In the genomic region with DNA sequence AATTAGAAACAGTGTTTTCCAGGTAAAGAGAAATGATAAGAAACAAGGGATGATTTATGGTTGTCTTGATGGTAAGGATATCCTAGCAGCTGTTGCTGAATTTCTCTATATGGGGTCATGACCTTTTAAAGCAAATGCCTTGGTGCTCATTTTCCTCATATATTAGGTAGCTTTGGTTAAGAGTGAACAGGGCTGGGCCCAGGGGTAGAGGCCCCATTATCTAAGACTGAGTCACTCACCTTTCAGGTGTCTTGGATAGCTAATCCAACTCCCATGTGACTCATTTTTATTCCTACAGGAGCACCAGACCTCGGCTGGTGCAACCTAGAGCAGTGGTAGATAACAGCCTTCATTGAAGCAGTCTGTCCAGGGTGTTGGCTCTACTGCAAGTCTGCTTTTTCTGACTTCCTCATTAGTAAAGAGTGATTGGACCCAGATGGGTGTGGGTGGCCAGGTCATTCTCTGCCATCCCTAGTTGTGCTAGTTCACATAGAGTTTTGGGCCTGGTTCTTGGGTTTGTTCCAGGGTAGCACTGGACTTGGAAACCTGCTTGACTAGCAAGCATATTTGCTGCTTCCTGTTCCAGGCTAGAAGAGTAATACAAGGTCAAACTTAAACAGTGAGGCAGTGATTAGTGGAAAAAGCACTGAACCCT, we compare ENCODE assay signal across 9 cellular contexts. TPM values are rescaled to one million over a fixed set of nuclear protein-coding genes. Genes with fewer than 3 reads are reported as not detected.
DNase-seq lines count a peak whose midpoint lies in the region; ATAC-seq and TF ChIP-seq lines count a peak whose summit lies in the region.
"Had no signal": no experiment of that assay in that cellular context is flagged by ENCODE, and none has a peak within 500 bp of the region (broad histone marks: within the 10 kb centered on the region; RNA-seq: fewer than 3 reads in every experiment).

No MANE protein-coding gene starts in this region.

- H3K9me3 Mint-ChIP-seq in activated T-helper 1 cell treated with anti-CD3 and anti-CD28 coated beads, Interleukin-12 subunit alpha, Interleukin-12 subunit beta, Interleukin-2, Interleukin-4 antibody, amounts not matched to agents 30 ng/mL and 10 ng/mL and 1 ng/mL, durations not matched to agents 14 hours and 24 hours and 36 hours = no peaks in the 10 kb centered on the region
- no peaks in the 10 kb centered on the region for H3K9me3 Mint-ChIP-seq in stimulated activated effector memory CD8-positive, alpha-beta T cell treated with anti-CD3 and anti-CD28 coated beads, Interleukin-12 subunit alpha, Interleukin-12 subunit beta, amount 100 ng/mL, for 72 hours

- H3K27me3 Mint-ChIP-seq in activated T-helper 1 cell treated with anti-CD3 and anti-CD28 coated beads, Interleukin-12 subunit alpha, Interleukin-12 subunit beta, Interleukin-2, Interleukin-4 antibody, amounts not matched to agents 30 ng/mL and 10 ng/mL and 1 ng/mL, durations not matched to agents 14 hours and 24 hours and 36 hours (ENCODE audit: insufficient read depth) = no peaks in the 10 kb centered on the region

- no peak overlapping the region for H3K4me3 Mint-ChIP-seq in activated T-helper 1 cell treated with anti-CD3 and anti-CD28 coated beads, Interleukin-12 subunit alpha, Interleukin-12 subunit beta, Interleukin-2, Interleukin-4 antibody, amounts not matched to agents 30 ng/mL and 10 ng/mL and 1 ng/mL, durations not matched to agents 14 hours and 24 hours and 36 hours
- H3K4me3 Mint-ChIP-seq in stimulated activated effector memory CD8-positive, alpha-beta T cell treated with anti-CD3 and anti-CD28 coated beads, Interleukin-12 subunit alpha, Interleukin-12 subunit beta, amount 100 ng/mL, for 72 hours = no peak overlapping the region

- peak overlapping the region; percentile 92 for H3K27ac ChIP-seq in 22Rv1

- peak overlapping the region; percentile 61 for H3K27ac Mint-ChIP-seq in activated T-helper 1 cell treated with anti-CD3 and anti-CD28 coated beads, Interleukin-12 subunit alpha, Interleukin-12 subunit beta, Interleukin-2, Interleukin-4 antibody, amounts not matched to agents 30 ng/mL and 10 ng/mL and 1 ng/mL, durations not matched to agents 14 hours and 24 hours and 36 hours
- peak overlapping the region; percentile 67 for H3K27ac Mint-ChIP-seq in stimulated activated effector memory CD8-positive, alpha-beta T cell treated with anti-CD3 and anti-CD28 coated beads, Interleukin-12 subunit alpha, Interleukin-12 subunit beta, amount 100 ng/mL, for 72 hours

- no peak for TF ChIP-seq CTCF in 22Rv1 (IDR thresholded peaks at IDR 0.05)

- intact Hi-C loops in activated T-helper 1 cell treated with anti-CD3 and anti-CD28 coated beads, Interleukin-12 subunit alpha, Interleukin-12 subunit beta, Interleukin-2, Interleukin-4 antibody, amounts not matched to agents 30 ng/mL and 10 ng/mL and 1 ng/mL, durations not matched to agents 14 hours and 24 hours and 36 hours (cut with micrococcal nuclease) = loop anchor here (10.0 kb wide), 1 partner anchor 464 kb away; the partner anchor contains the start of genes P2RX3 and SSRP1
- intact Hi-C loops in left cardiac atrium (cut with DNase I) = loop anchor here in 1 of 2 donors (10.0 kb wide), 1 partner anchor 54 kb away; the partner anchor contains the start of gene SELENOH

- no peak for DNase-seq in activated T-helper 1 cell treated with anti-CD3 and anti-CD28 coated beads, Interleukin-12 subunit alpha, Interleukin-12 subunit beta, Interleukin-2, Interleukin-4 antibody, amounts not matched to agents 30 ng/mL and 10 ng/mL and 1 ng/mL, durations not matched to agents 14 hours and 24 hours and 36 hours (ENCODE audit: low spot score)
- peak; percentile 37 for DNase-seq in left cardiac atrium
- DNase-seq in stimulated activated effector memory CD8-positive, alpha-beta T cell treated with anti-CD3 and anti-CD28 coated beads, Interleukin-12 subunit alpha, Interleukin-12 subunit beta, amount 100 ng/mL, for 72 hours (ENCODE audit: low spot score in 2 of 2) = no peak
- no peak for DNase-seq in KG1 (lab: John Stamatoyannopoulos, UW)
- DNase-seq in activated CD4-positive, alpha-beta T cell treated with anti-CD3 and anti-CD28 coated beads for 4 hours = no peak

- peaks cover 26% of the 10 kb centered on the region for H3K4me1 Mint-ChIP-seq in activated T-helper 1 cell treated with anti-CD3 and anti-CD28 coated beads, Interleukin-12 subunit alpha, Interleukin-12 subunit beta, Interleukin-2, Interleukin-4 antibody, amounts not matched to agents 30 ng/mL and 10 ng/mL and 1 ng/mL, durations not matched to agents 14 hours and 24 hours and 36 hours (ENCODE audit: low read depth)
- H3K4me1 Mint-ChIP-seq in stimulated activated effector memory CD8-positive, alpha-beta T cell treated with anti-CD3 and anti-CD28 coated beads, Interleukin-12 subunit alpha, Interleukin-12 subunit beta, amount 100 ng/mL, for 72 hours = peaks cover 16% of the 10 kb centered on the region

- ATAC-seq in HG02885 (IDR thresholded peaks at IDR 0.05; ENCODE audit: poor library complexity, unreplicated experiment) (peak; percentile 42), left cardiac atrium (peak; percentile 63 to 91), GM18873 (IDR thresholded peaks at IDR 0.05; ENCODE audit: low FRiP score, unreplicated experiment) (no peak)
- ATAC-seq in stimulated activated effector memory CD8-positive, alpha-beta T cell treated with anti-CD3 and anti-CD28 coated beads, Interleukin-12 subunit alpha, Interleukin-12 subunit beta, amount 100 ng/mL, for 72 hours = no peak

- peaks cover 19% of the 10 kb centered on the region for H3K36me3 Mint-ChIP-seq in activated T-helper 1 cell treated with anti-CD3 and anti-CD28 coated beads, Interleukin-12 subunit alpha, Interleukin-12 subunit beta, Interleukin-2, Interleukin-4 antibody, amounts not matched to agents 30 ng/mL and 10 ng/mL and 1 ng/mL, durations not matched to agents 14 hours and 24 hours and 36 hours (ENCODE audit: low read depth)
- peaks cover 13% of the 10 kb centered on the region for H3K36me3 Mint-ChIP-seq in stimulated activated effector memory CD8-positive, alpha-beta T cell treated with anti-CD3 and anti-CD28 coated beads, Interleukin-12 subunit alpha, Interleukin-12 subunit beta, amount 100 ng/mL, for 72 hours

RNA-seq across cellular contexts. Expression of gene CTNND1, which starts 37.4 kb away (rescaled TPM):
- 6.4 and 9.9 TPM in 2 replicates for total RNA-seq in activated T-helper 1 cell treated with anti-CD3 and anti-CD28 coated beads, Interleukin-12 subunit alpha, Interleukin-12 subunit beta, Interleukin-2, Interleukin-4 antibody, amounts not matched to agents 30 ng/mL and 10 ng/mL and 1 ng/mL, durations not matched to agents 14 hours and 24 hours and 36 hours
- 10 to 100 TPM; 75.2 to 82.0 TPM for total RNA-seq in left cardiac atrium

RNA-seq across cellular contexts. Expression of gene BTBD18, which starts 47.4 kb away (rescaled TPM):
- total RNA-seq in activated T-helper 1 cell treated with anti-CD3 and anti-CD28 coated beads, Interleukin-12 subunit alpha, Interleukin-12 subunit beta, Interleukin-2, Interleukin-4 antibody, amounts not matched to agents 30 ng/mL and 10 ng/mL and 1 ng/mL, durations not matched to agents 14 hours and 24 hours and 36 hours = 0.07 TPM in 1 of 2 replicates, not detected in the other
- total RNA-seq in left cardiac atrium = not detected
- total RNA-seq: subcutaneous adipose tissue had no signal

RNA-seq across cellular contexts. Expression of gene SELENOH, which starts 57.7 kb away (rescaled TPM):
- 211 and 232 TPM in 2 replicates for total RNA-seq in activated T-helper 1 cell treated with anti-CD3 and anti-CD28 coated beads, Interleukin-12 subunit alpha, Interleukin-12 subunit beta, Interleukin-2, Interleukin-4 antibody, amounts not matched to agents 30 ng/mL and 10 ng/mL and 1 ng/mL, durations not matched to agents 14 hours and 24 hours and 36 hours
- total RNA-seq in left cardiac atrium = 100 to 1,000 TPM in 1 of 2 donors, 10 to 100 TPM in 1; 99.1 to 116 TPM

Comparison
In these comparisons a context has a peak if more than half of its experiments do, and no peak if none do; other contexts are left out.
1. ATAC-seq: peak in HG02885 (single experiment) and left cardiac atrium (2 of 2); none in stimulated activated effector memory CD8-positive, alpha-beta T cell treated with anti-CD3 and anti-CD28 coated beads, Interleukin-12 subunit alpha, Interleukin-12 subunit beta, amount 100 ng/mL, for 72 hours (single experiment) and GM18873 (single experiment).